ENCODE assay signal across 15 cellular contexts in the genomic region with DNA sequence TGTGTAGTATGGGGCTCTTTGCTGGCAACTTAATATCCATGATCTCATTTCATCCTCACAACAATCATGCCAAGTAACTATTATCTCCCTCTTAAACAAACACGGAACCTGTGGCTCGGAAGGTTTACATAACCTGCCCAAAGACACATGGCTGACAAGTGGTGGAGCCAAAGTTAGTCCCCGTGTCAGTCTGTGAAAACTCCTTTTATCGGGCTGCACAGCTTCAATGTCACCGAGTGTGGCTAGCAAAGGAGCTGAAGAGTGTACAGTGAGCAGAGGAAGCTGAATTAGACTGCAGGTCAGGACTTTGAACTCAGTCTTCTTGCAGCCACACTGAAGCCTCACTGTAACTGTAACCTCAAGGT.
DNase-seq lines count a peak whose midpoint lies in the region; ATAC-seq and TF ChIP-seq lines count a peak whose summit lies in the region.
"Had no signal": no experiment of that assay in that cellular context is flagged by ENCODE, and none has a peak within 500 bp of the region (broad histone marks: within the 10 kb centered on the region; RNA-seq: fewer than 3 reads in every experiment).

No MANE protein-coding gene starts in this region.

- H3K4me1 Mint-ChIP-seq in WTC11 = peaks cover 32% of the 10 kb centered on the region

- DNase-seq in COLO668 (lab: John Stamatoyannopoulos, UW; ENCODE audit: unreplicated experiment) (peak; percentile 44), NCI-H1105 treated with DMSO at 0.1 percent for 48 hours (lab: John Stamatoyannopoulos, UW) (peak; percentile 74), WTC11 (ENCODE audit: low spot score) (no peak), left lobe of liver (ENCODE audit: low spot score) (peak; percentile 70), NCI-H128 (lab: John Stamatoyannopoulos, UW; ENCODE audit: unreplicated experiment) (no peak), A172 (ENCODE audit: low spot score) (no peak)
- DNase-seq: activated naive CD8-positive, alpha-beta T cell treated with anti-CD3 and anti-CD28 coated beads, Interleukin-2, amount 10 ng/mL, durations not matched to agents 7 days and 5 days; foreskin keratinocyte; H7; NCI-H1930; ovary; stimulated activated CD4-positive, alpha-beta T cell treated with anti-CD3 and anti-CD28 coated beads, Interleukin-2, amount 100 ng/mL, for 24 hours had no signal

- H3K9me3 Mint-ChIP-seq in WTC11 = no peaks in the 10 kb centered on the region
- H3K9me3 Mint-ChIP-seq: activated naive CD8-positive, alpha-beta T cell treated with anti-CD3 and anti-CD28 coated beads, Interleukin-2, amount 10 ng/mL, durations not matched to agents 7 days and 5 days; stimulated activated memory B cell treated with anti-CD40 and anti-IgM and Interleukin-4, amounts not matched to agents 10 μg/mL and 1 μg/mL and 100 μg/mL, for 72 hours had no signal

- no peaks in the 10 kb centered on the region for H3K27me3 Mint-ChIP-seq in WTC11 (ENCODE audit: low read depth)
- H3K27me3 Mint-ChIP-seq: activated naive CD8-positive, alpha-beta T cell treated with anti-CD3 and anti-CD28 coated beads, Interleukin-2, amount 10 ng/mL, durations not matched to agents 7 days and 5 days; stimulated activated memory B cell treated with anti-CD40 and anti-IgM and Interleukin-4, amounts not matched to agents 10 μg/mL and 1 μg/mL and 100 μg/mL, for 72 hours had no signal

- peaks cover 4% of the 10 kb centered on the region; the same call in 1 of the 2 replicates for H3K36me3 Mint-ChIP-seq in WTC11

- no peak overlapping the region for H3K4me3 Mint-ChIP-seq in WTC11
- H3K4me3 Mint-ChIP-seq: activated naive CD8-positive, alpha-beta T cell treated with anti-CD3 and anti-CD28 coated beads, Interleukin-2, amount 10 ng/mL, durations not matched to agents 7 days and 5 days; stimulated activated memory B cell treated with anti-CD40 and anti-IgM and Interleukin-4, amounts not matched to agents 10 μg/mL and 1 μg/mL and 100 μg/mL, for 72 hours had no signal

- POLR2A ChIA-PET in WTC11 (lab: Charles Lee) = no interaction called here

- ATAC-seq in WTC11 = no peak
- ATAC-seq in left lobe of liver = peak; percentile 80
- ATAC-seq in HG03457 (IDR thresholded peaks at IDR 0.05; ENCODE audit: unreplicated experiment) = no peak
- no peak for ATAC-seq in HG03342 (IDR thresholded peaks at IDR 0.05; ENCODE audit: unreplicated experiment)
- ATAC-seq: foreskin keratinocyte; stimulated activated memory B cell treated with anti-CD40 and anti-IgM and Interleukin-4, amounts not matched to agents 10 μg/mL and 1 μg/mL and 100 μg/mL, for 72 hours had no signal

- no peak for TF ChIP-seq CTCF in WTC11 (IDR thresholded peaks at IDR 0.05)

- CTCF ChIA-PET in WTC11 (lab: Charles Lee) = no interaction called here

- peak overlapping the region; percentile 85 for H3K27ac Mint-ChIP-seq in WTC11
- H3K27ac Mint-ChIP-seq: activated naive CD8-positive, alpha-beta T cell treated with anti-CD3 and anti-CD28 coated beads, Interleukin-2, amount 10 ng/mL, durations not matched to agents 7 days and 5 days; stimulated activated memory B cell treated with anti-CD40 and anti-IgM and Interleukin-4, amounts not matched to agents 10 μg/mL and 1 μg/mL and 100 μg/mL, for 72 hours had no signal

TF ChIP-seq in WTC11, 78 proteins besides CTCF, POLR2A, EP300 and RAD21:
- no peak for TF ChIP-seq ZNF138 (CRISPR knock-in tag; conservative IDR thresholded peaks at IDR 0.05)
- TF ChIP-seq GABPB1 (CRISPR knock-in tag; IDR thresholded peaks at IDR 0.05) = peak; percentile 35; the same call in 1 of the 2 replicates

Comparison
In these comparisons a context has a peak if more than half of its experiments do, and no peak if none do; other contexts are left out.
1. DNase-seq: peak in COLO668 (single experiment), NCI-H1105 treated with DMSO at 0.1 percent for 48 hours (single experiment) and left lobe of liver (single experiment); none in WTC11 (single experiment), NCI-H128 (single experiment) and A172 (single experiment).